12 cellular contexts compared by ENCODE assay signal in the genomic region with DNA sequence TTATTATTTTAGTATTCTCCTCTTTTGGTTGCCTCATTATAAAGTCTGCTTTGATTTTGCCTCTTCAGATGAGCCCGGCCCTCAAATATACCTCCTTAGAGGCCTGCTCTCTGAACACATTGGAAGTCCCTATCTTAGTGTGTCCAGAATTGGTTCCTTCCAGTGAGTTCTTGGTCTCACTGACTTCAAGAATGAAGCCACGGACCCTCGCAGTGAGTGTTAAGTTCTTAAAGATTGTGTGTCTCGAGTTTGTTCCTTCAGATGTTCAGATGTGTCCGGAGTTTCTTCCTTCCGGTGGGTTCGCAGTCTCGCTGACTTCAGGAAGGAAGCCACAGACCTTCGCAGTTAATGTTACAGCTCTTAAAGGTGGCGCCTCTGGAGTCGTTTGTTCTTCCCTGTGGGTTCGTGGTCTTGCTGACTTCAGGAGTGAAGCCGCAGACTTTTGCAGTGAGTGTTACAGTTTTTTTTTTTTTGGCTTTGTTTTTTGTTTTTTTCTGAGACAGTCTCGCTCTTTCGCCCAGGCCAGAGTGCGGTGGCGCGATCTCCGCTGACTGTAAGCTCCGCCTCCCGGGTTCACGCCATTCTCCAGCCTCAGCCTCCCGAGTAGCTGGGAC. TPM values are rescaled to one million over a fixed set of nuclear protein-coding genes. Genes with fewer than 3 reads are reported as not detected.
A peak's percentile ranks its signal among the peaks of the same experiment; 100 is the strongest.
DNase-seq lines count a peak whose midpoint lies in the region; ATAC-seq, FAIRE-seq and TF ChIP-seq lines count a peak whose summit lies in the region.
"Had no signal": no experiment of that assay in that cellular context is flagged by ENCODE, and none has a peak within 500 bp of the region (broad histone marks: within the 10 kb centered on the region; RNA-seq: fewer than 3 reads in every experiment).

No MANE protein-coding gene starts in this region.

- peak; percentile 73 for ATAC-seq in activated CD8-positive, alpha-beta memory T cell treated with anti-CD3 and anti-CD28 coated beads, Interleukin-2, amount 10 ng/mL, durations not matched to agents 7 days and 5 days
- no peak for ATAC-seq in GM18517 (IDR thresholded peaks at IDR 0.05; ENCODE audit: unreplicated experiment)

- FAIRE-seq in H54 (lab: Jason Lieb, UNC), result no peak

- no peaks in the 10 kb centered on the region for H3K9me3 Mint-ChIP-seq in activated CD8-positive, alpha-beta memory T cell treated with anti-CD3 and anti-CD28 coated beads, Interleukin-2, amount 10 ng/mL, durations not matched to agents 7 days and 5 days (ENCODE audit: low read depth)

- H3K27ac Mint-ChIP-seq in activated CD8-positive, alpha-beta memory T cell treated with anti-CD3 and anti-CD28 coated beads, Interleukin-2, amount 10 ng/mL, durations not matched to agents 7 days and 5 days, result peak overlapping the region; percentile 83

- no peaks in the 10 kb centered on the region for H3K27me3 Mint-ChIP-seq in activated CD8-positive, alpha-beta memory T cell treated with anti-CD3 and anti-CD28 coated beads, Interleukin-2, amount 10 ng/mL, durations not matched to agents 7 days and 5 days

- DNase-seq in MV-4-11 (lab: John Stamatoyannopoulos, UW) (peak; percentile 41), NCI-H2081 treated with DMSO at 0.1 percent for 48 hours (lab: John Stamatoyannopoulos, UW) (no peak), H54 (ENCODE audit: insufficient read length, low spot score) (no peak)
- peak; percentile 73 for DNase-seq in activated CD8-positive, alpha-beta memory T cell treated with anti-CD3 and anti-CD28 coated beads, Interleukin-2, amount 10 ng/mL, durations not matched to agents 7 days and 5 days
- DNase-seq in effector CD4-positive, alpha-beta T cell, result peak; percentile 9
- peak in 5 of 6 experiments; percentile 1 to 29 (median 15) for DNase-seq in stimulated activated naive CD4-positive, alpha-beta T cell (lab: John Stamatoyannopoulos, UW)
- DNase-seq: effector CD8-positive, alpha-beta T cell; head of caudate nucleus; midbrain; NCI-H510A treated with DMSO at 0.1 percent for 48 hours had no signal

- peaks cover 30% of the 10 kb centered on the region for H3K4me1 Mint-ChIP-seq in activated CD8-positive, alpha-beta memory T cell treated with anti-CD3 and anti-CD28 coated beads, Interleukin-2, amount 10 ng/mL, durations not matched to agents 7 days and 5 days

- TF ChIP-seq POLR2A in H54 (IDR thresholded peaks at IDR 0.05; ENCODE audit: low read depth, low read length), result no peak

- CTCF ChIA-PET in activated CD8-positive, alpha-beta memory T cell treated with anti-CD3 and anti-CD28 coated beads, Interleukin-2, amount 10 ng/mL, durations not matched to agents 7 days and 5 days (lab: Charles Lee), result interaction anchor here (1.0 to 2.4 kb wide), 9 partner anchors 10 to 555 kb away, joined by 3 to 13 read pairs (median 6); a partner anchor contains a TSS

- H3K4me3 Mint-ChIP-seq in activated CD8-positive, alpha-beta memory T cell treated with anti-CD3 and anti-CD28 coated beads, Interleukin-2, amount 10 ng/mL, durations not matched to agents 7 days and 5 days, result peak overlapping the region; percentile 71

- peaks cover 4% of the 10 kb centered on the region for H3K36me3 Mint-ChIP-seq in activated CD8-positive, alpha-beta memory T cell treated with anti-CD3 and anti-CD28 coated beads, Interleukin-2, amount 10 ng/mL, durations not matched to agents 7 days and 5 days

RNA-seq across cellular contexts. Expression of a gene that starts 45.8 kb away (rescaled TPM):
- total RNA-seq in activated CD8-positive, alpha-beta memory T cell treated with anti-CD3 and anti-CD28 coated beads, Interleukin-2, amount 10 ng/mL, durations not matched to agents 7 days and 5 days, result under 1 TPM in 1 of 2 experiments, not detected in 1; 0.06 TPM
- total RNA-seq: LHCN-M2 had no signal

RNA-seq across cellular contexts. Expression of a gene that starts 47.0 kb away (rescaled TPM):
- 1 to 10 TPM; 1.7 to 5.1 TPM for total RNA-seq in activated CD8-positive, alpha-beta memory T cell treated with anti-CD3 and anti-CD28 coated beads, Interleukin-2, amount 10 ng/mL, durations not matched to agents 7 days and 5 days

Comparison
In these comparisons a context has a peak if more than half of its experiments do, and no peak if none do; other contexts are left out.
1. DNase-seq: peak in MV-4-11 (single experiment), activated CD8-positive, alpha-beta memory T cell treated with anti-CD3 and anti-CD28 coated beads, Interleukin-2, amount 10 ng/mL, durations not matched to agents 7 days and 5 days (single experiment), effector CD4-positive, alpha-beta T cell (single experiment) and stimulated activated naive CD4-positive, alpha-beta T cell (5 of 6); none in NCI-H2081 treated with DMSO at 0.1 percent for 48 hours (single experiment) and H54 (single experiment).